In genomic region chr9:129610473-129611301, GRCh38 we compare ENCODE assay signal across 8 cellular contexts. TPM values are rescaled to one million over a fixed set of nuclear protein-coding genes. Genes with fewer than 3 reads are reported as not detected.
DNase-seq lines count a peak whose midpoint lies in the region; ATAC-seq, FAIRE-seq and TF ChIP-seq lines count a peak whose summit lies in the region.

No MANE protein-coding gene starts in this region.

- H3K9me1 ChIP-seq in keratinocyte (ENCODE audit: control insufficient read depth, extremely low read depth, insufficient read depth, low read length): no peaks in the 10 kb centered on the region

- peak overlapping the region; percentile 77 for H3K27ac ChIP-seq in C4-2B
- peak overlapping the region; percentile 43 for H3K27ac ChIP-seq in keratinocyte (ENCODE audit: control insufficient read depth, insufficient read depth, low read length)

- DNase-seq in NCI-H1694 treated with DMSO at 0.1 percent for 48 hours (lab: John Stamatoyannopoulos, UW): peak; percentile 36
- peak; percentile 76 for DNase-seq in activated CD4-positive, CD25-positive, alpha-beta regulatory T cell treated with anti-CD3 and anti-CD28 coated beads, Interleukin-2, amount 50 U/mL, for 72 hours
- peak; percentile 67 for DNase-seq in central memory CD4-positive, alpha-beta T cell
- DNase-seq in keratinocyte (ENCODE audit: low read depth, low spot score): no peak
- DNase-seq in stimulated activated CD4-positive, alpha-beta T cell treated with anti-CD3 and anti-CD28 coated beads, Interleukin-15, amount 100 ng/mL, for 24 hours: peak; percentile 81

- H3K79me2 ChIP-seq in keratinocyte (ENCODE audit: control insufficient read depth, insufficient read depth, low read length): no peaks in the 10 kb centered on the region

- TF ChIP-seq CTCF in C4-2B (conservative IDR thresholded peaks at IDR 0.05) (peak; percentile 97), keratinocyte (optimal IDR thresholded peaks at IDR 0.05 in 1 of 3, IDR thresholded peaks at IDR 0.05 in 1 of 3, conservative IDR thresholded peaks at IDR 0.05 in 1 of 3; ENCODE audit: extremely low read depth in 1 of 3, insufficient read depth in 2 of 3, low read length in 3 of 3) (peak in 2 of 3 experiments; percentile 71 to 84)

- no peaks in the 10 kb centered on the region for H3K36me3 ChIP-seq in keratinocyte (ENCODE audit: control insufficient read depth in 2 of 2, extremely low read depth in 1 of 2, insufficient read depth in 2 of 2, low read length in 2 of 2)

- peak; percentile 53 for ATAC-seq in GM21367 (IDR thresholded peaks at IDR 0.05; ENCODE audit: unreplicated experiment)
- no peak for ATAC-seq in GM21447 (IDR thresholded peaks at IDR 0.05; ENCODE audit: unreplicated experiment)

- no peaks in the 10 kb centered on the region for H3K27me3 ChIP-seq in keratinocyte (ENCODE audit: control insufficient read depth, extremely low read depth, insufficient read depth, low read length)

- no peaks in the 10 kb centered on the region for H3K9me3 ChIP-seq in keratinocyte (ENCODE audit: control insufficient read depth, low read depth, low read length)

- peak overlapping the region; percentile 100 for H3K4me2 ChIP-seq in keratinocyte (ENCODE audit: control insufficient read depth, extremely low read depth, insufficient read depth, low read depth, low read length)

- FAIRE-seq in keratinocyte (lab: Jason Lieb, UNC): no peak

- H3K4me1 ChIP-seq in keratinocyte (ENCODE audit: control insufficient read depth, extremely low read depth, insufficient read depth, low read length): peaks cover 17% of the 10 kb centered on the region

- no peaks in the 10 kb centered on the region for H4K20me1 ChIP-seq in keratinocyte (ENCODE audit: control insufficient read depth, extremely low read depth, insufficient read depth, low read length)

- peak overlapping the region; percentile 68 for H3K9ac ChIP-seq in keratinocyte (ENCODE audit: control insufficient read depth, extremely low read depth, insufficient read depth, low read length)

- dilution Hi-C loops in keratinocyte (cut with MboI; ENCODE audit: extremely low pct_ligation_motif_present, low sequenced_read_pairs): loop anchor here (25.0 kb wide), 1 partner anchor 448 kb away; no protein-coding TSS in a partner anchor

- H3K4me3 ChIP-seq in keratinocyte (ENCODE audit: control insufficient read depth in 2 of 3, extremely low read depth in 1 of 3, insufficient read depth in 2 of 3, low read depth in 1 of 3, low read length in 3 of 3): peak overlapping the region; percentile 47 to 80 (median 77)

- peak overlapping the region; percentile 81 for H2AFZ ChIP-seq in keratinocyte (ENCODE audit: control insufficient read depth, low read length)

RNA-seq across cellular contexts. Expression of gene C9orf50, which starts 10.2 kb away (rescaled TPM):
- not detected in 3 replicates for polyA plus RNA-seq in keratinocyte
- polyA plus RNA-seq in keratinocyte (2011; ENCODE audit: low read depth): not detected
- polyA plus RNA-seq in keratinocyte (2011; cell fraction: cytosol; rRNA removed): not detected in 2 replicates
- polyA plus RNA-seq in keratinocyte (2011; cell fraction: nucleus; rRNA removed): not detected in 2 replicates
- not detected in 2 replicates for polyA plus RNA-seq in keratinocyte (2012; ENCODE audit: low replicate concordance)
- polyA minus RNA-seq in keratinocyte: not detected in 3 replicates
- not detected for polyA minus RNA-seq in keratinocyte (2011; cell fraction: cytosol; rRNA and poly(A)+ RNA removed)
- not detected in 2 replicates for polyA minus RNA-seq in keratinocyte (2011; cell fraction: nucleus; rRNA and poly(A)+ RNA removed)

RNA-seq across cellular contexts. Expression of gene NTMT1, which starts 15.3 kb away (rescaled TPM):
- polyA plus RNA-seq in keratinocyte: 46.0 to 50.2 TPM (median 48.2 TPM) in 3 replicates
- 24.6 TPM for polyA plus RNA-seq in keratinocyte (2011; ENCODE audit: low read depth)
- polyA plus RNA-seq in keratinocyte (2011; cell fraction: cytosol; rRNA removed): 23.5 and 36.4 TPM in 2 replicates
- polyA plus RNA-seq in keratinocyte (2011; cell fraction: nucleus; rRNA removed): 22.0 and 23.8 TPM in 2 replicates
- 30.8 and 52.5 TPM in 2 replicates for polyA plus RNA-seq in keratinocyte (2012; ENCODE audit: low replicate concordance)
- polyA minus RNA-seq in keratinocyte: 20.3 to 35.7 TPM (median 22.6 TPM) in 3 replicates
- polyA minus RNA-seq in keratinocyte (2011; cell fraction: cytosol; rRNA and poly(A)+ RNA removed): 24.0 TPM
- polyA minus RNA-seq in keratinocyte (2011; cell fraction: nucleus; rRNA and poly(A)+ RNA removed): 7.8 and 9.3 TPM in 2 replicates

RNA-seq across cellular contexts. Expression of gene ASB6, which starts 31.3 kb away (rescaled TPM):
- 16.3 to 23.8 TPM (median 23.7 TPM) in 3 replicates for polyA plus RNA-seq in keratinocyte
- 4.8 TPM for polyA plus RNA-seq in keratinocyte (2011; ENCODE audit: low read depth)
- polyA plus RNA-seq in keratinocyte (2011; cell fraction: cytosol; rRNA removed): 14.1 and 23.7 TPM in 2 replicates
- 34.6 and 40.3 TPM in 2 replicates for polyA plus RNA-seq in keratinocyte (2011; cell fraction: nucleus; rRNA removed)
- 14.0 and 19.5 TPM in 2 replicates for polyA plus RNA-seq in keratinocyte (2012; ENCODE audit: low replicate concordance)
- polyA minus RNA-seq in keratinocyte: 8.5 to 19.0 TPM (median 12.4 TPM) in 3 replicates
- 21.7 TPM for polyA minus RNA-seq in keratinocyte (2011; cell fraction: cytosol; rRNA and poly(A)+ RNA removed)
- 14.7 and 15.3 TPM in 2 replicates for polyA minus RNA-seq in keratinocyte (2011; cell fraction: nucleus; rRNA and poly(A)+ RNA removed)

RNA-seq across cellular contexts. Expression of gene PRRX2, which starts 54.8 kb away (rescaled TPM):
- 0.06 to 0.19 TPM in 2 of 3 replicates, not detected in the other for polyA plus RNA-seq in keratinocyte
- polyA plus RNA-seq in keratinocyte (2011; ENCODE audit: low read depth): not detected
- 0.05 and 0.14 TPM in 2 replicates for polyA plus RNA-seq in keratinocyte (2011; cell fraction: cytosol; rRNA removed)
- not detected in 2 replicates for polyA plus RNA-seq in keratinocyte (2011; cell fraction: nucleus; rRNA removed)
- polyA plus RNA-seq in keratinocyte (2012; ENCODE audit: low replicate concordance): not detected in 2 replicates
- polyA minus RNA-seq in keratinocyte: not detected in 3 replicates
- polyA minus RNA-seq in keratinocyte (2011; cell fraction: cytosol; rRNA and poly(A)+ RNA removed): not detected
- not detected in 2 replicates for polyA minus RNA-seq in keratinocyte (2011; cell fraction: nucleus; rRNA and poly(A)+ RNA removed)
